15 cellular contexts compared by ENCODE assay signal in genomic region chr2:61423714-61424113, GRCh38. TPM values are rescaled to one million over a fixed set of nuclear protein-coding genes. Genes with fewer than 3 reads are reported as not detected.
DNase-seq lines count a peak whose midpoint lies in the region; ATAC-seq, FAIRE-seq and TF ChIP-seq lines count a peak whose summit lies in the region.
"Had no signal": no experiment of that assay in that cellular context is flagged by ENCODE, and none has a peak within 500 bp of the region (broad histone marks: within the 10 kb centered on the region; RNA-seq: fewer than 3 reads in every experiment).

No MANE protein-coding gene starts in this region.

- H3K9me3 ChIP-seq in MG63: no peaks in the 10 kb centered on the region
- H3K9me3 ChIP-seq: left lung, testis had no signal

- H3K4me1 Mint-ChIP-seq in naive B cell: peaks cover 53 to 83% (median 54%) of the 10 kb centered on the region in 3 donors

- H3K9me3 Mint-ChIP-seq in naive B cell: no peaks in the 10 kb centered on the region
- H3K9me3 Mint-ChIP-seq: activated CD4-positive, alpha-beta memory T cell treated with anti-CD3 and anti-CD28 coated beads, Interleukin-2, amount 10 ng/mL, durations not matched to agents 7 days and 5 days had no signal

- intact Hi-C loops in left ventricle myocardium superior (cut with micrococcal nuclease): no loop called here

- DNase-seq in MG63 (peak; percentile 21), bronchial epithelial cell (ENCODE audit: low read depth) (peak; percentile 82), naive B cell (no peak), retina (no peak), left ventricle myocardium superior (no peak)
- DNase-seq: activated CD4-positive, alpha-beta memory T cell treated with anti-CD3 and anti-CD28 coated beads, Interleukin-2, amount 10 ng/mL, durations not matched to agents 7 days and 5 days; DMS 273 treated with DMSO at 0.1 percent for 48 hours; GOT3; left lung; NCI-H1048; testis had no signal

- TF ChIP-seq CTCF in C4-2B (conservative IDR thresholded peaks at IDR 0.05): no peak
- no peak for TF ChIP-seq CTCF in bronchial epithelial cell (IDR thresholded peaks at IDR 0.05; ENCODE audit: insufficient read depth, low read length, severe bottlenecking)

- peak overlapping the region in 5 of 6 donors; percentile 63 to 94 (median 90) for H3K27ac Mint-ChIP-seq in naive B cell
- H3K27ac Mint-ChIP-seq: activated CD4-positive, alpha-beta memory T cell treated with anti-CD3 and anti-CD28 coated beads, Interleukin-2, amount 10 ng/mL, durations not matched to agents 7 days and 5 days; progenitor cell of endocrine pancreas had no signal

- H3K27me3 ChIP-seq in MG63 (no peaks in the 10 kb centered on the region), bronchial epithelial cell (ENCODE audit: control insufficient read depth, insufficient read depth, low read length) (no peaks in the 10 kb centered on the region)
- H3K27me3 ChIP-seq: left lung, testis had no signal

- peak overlapping the region; percentile 43; the same call in 1 of the 2 replicates for H3K27ac ChIP-seq in C4-2B
- H3K27ac ChIP-seq: left lung, testis had no signal

- peak overlapping the region in 1 of 8 donors; percentile 61 for H3K4me3 Mint-ChIP-seq in naive B cell
- H3K4me3 Mint-ChIP-seq: activated CD4-positive, alpha-beta memory T cell treated with anti-CD3 and anti-CD28 coated beads, Interleukin-2, amount 10 ng/mL, durations not matched to agents 7 days and 5 days had no signal

- H3K36me3 ChIP-seq in MG63 (peaks cover 16% of the 10 kb centered on the region), bronchial epithelial cell (ENCODE audit: control insufficient read depth, insufficient read depth, low read length) (no peaks in the 10 kb centered on the region)
- H3K36me3 ChIP-seq: left lung had no signal

- no peaks in the 10 kb centered on the region for H3K27me3 Mint-ChIP-seq in naive B cell
- H3K27me3 Mint-ChIP-seq: activated CD4-positive, alpha-beta memory T cell treated with anti-CD3 and anti-CD28 coated beads, Interleukin-2, amount 10 ng/mL, durations not matched to agents 7 days and 5 days; progenitor cell of endocrine pancreas had no signal

- no peak overlapping the region for H3K4me3 ChIP-seq in MG63
- H3K4me3 ChIP-seq in bronchial epithelial cell (ENCODE audit: low read depth, low read length): no peak overlapping the region
- H3K4me3 ChIP-seq: left lung, testis had no signal

- no peak for FAIRE-seq in bronchial epithelial cell (lab: Jason Lieb, UNC)

- ATAC-seq in naive B cell (ENCODE audit: low read depth in 2 of 2) (no peak), GM19351 (IDR thresholded peaks at IDR 0.05; ENCODE audit: unreplicated experiment) (no peak), left ventricle myocardium superior (no peak), GM21367 (IDR thresholded peaks at IDR 0.05; ENCODE audit: unreplicated experiment) (no peak)
- ATAC-seq: left lung had no signal

- H3K36me3 Mint-ChIP-seq in naive B cell: no peaks in the 10 kb centered on the region

RNA-seq across cellular contexts. Expression of gene USP34, which starts 47.2 kb away (rescaled TPM):
- total RNA-seq in MG63 (2014; rRNA removed; shearing (Covaris generic); ENCODE audit: low replicate concordance): 26.1 and 34.2 TPM in 2 replicates
- 81.8 and 83.2 TPM in 2 replicates for total RNA-seq in bronchial epithelial cell
- 10 to 100 TPM; 16.1 to 26.9 (median 21.4) TPM for polyA plus RNA-seq in naive B cell (ENCODE audit: low read depth in 6 of 6)
- 39.8 TPM for total RNA-seq in left ventricle myocardium superior

Comparison
In these comparisons a context has a peak if more than half of its experiments do, and no peak if none do; other contexts are left out.
1. DNase-seq: peak in MG63 (single experiment) and bronchial epithelial cell (single experiment); none in naive B cell (single experiment), retina (single experiment) and left ventricle myocardium superior (single experiment).